9 cellular contexts compared by ENCODE assay signal in genomic region chr17:17305282-17305801, GRCh38. TPM values are rescaled to one million over a fixed set of nuclear protein-coding genes. Genes with fewer than 3 reads are reported as not detected.
DNase-seq lines count a peak whose midpoint lies in the region; ATAC-seq, FAIRE-seq and TF ChIP-seq lines count a peak whose summit lies in the region.
"Had no signal": no experiment of that assay in that cellular context is flagged by ENCODE, and none has a peak within 500 bp of the region (broad histone marks: within the 10 kb centered on the region; RNA-seq: fewer than 3 reads in every experiment).

No MANE protein-coding gene starts in this region.

- H3K4me3 ChIP-seq in OCI-LY1 (ENCODE audit: low read depth, low read length, poor library complexity, severe bottlenecking) = peak overlapping the region; percentile 97
- H3K4me3 ChIP-seq in PC-9 = no peak overlapping the region

- CTCF ChIA-PET in PC-9 (lab: Charles Lee) = interaction anchor here (0.7 kb wide), 1 partner anchor 20 kb away, joined by 4 read pairs; no protein-coding TSS in a partner anchor

- H3K9me2 ChIP-seq in OCI-LY1 (ENCODE audit: low read depth, low read length) (no peaks in the 10 kb centered on the region), PC-9 (ENCODE audit: insufficient read depth) (no peaks in the 10 kb centered on the region)

- peaks cover 2% of the 10 kb centered on the region for H3K36me3 Mint-ChIP-seq in activated T-cell treated with anti-CD3 and anti-CD28 coated beads, Interleukin-2, amount 50 U/mL, for 24 hours (ENCODE audit: low read depth)
- no peaks in the 10 kb centered on the region for H3K36me3 Mint-ChIP-seq in naive B cell

- H3K4me2 ChIP-seq in OCI-LY1 (ENCODE audit: low read length) (peak overlapping the region; percentile 99), PC-9 (no peak overlapping the region)

- intact Hi-C loops in PC-9 (cut with micrococcal nuclease; ENCODE audit: unreplicated experiment) = no loop called here

- H3K27ac Mint-ChIP-seq in activated T-cell treated with anti-CD3 and anti-CD28 coated beads, Interleukin-2, amount 50 U/mL, for 24 hours = peak overlapping the region; percentile 87
- H3K27ac Mint-ChIP-seq in naive B cell = peak overlapping the region in 5 of 6 donors; percentile 24 to 89 (median 78)

- H3K9ac ChIP-seq in OCI-LY1 (ENCODE audit: low read length) = peak overlapping the region; percentile 84

- peak overlapping the region; percentile 72 for H3K4me3 Mint-ChIP-seq in activated T-cell treated with anti-CD3 and anti-CD28 coated beads, Interleukin-2, amount 50 U/mL, for 24 hours
- peak overlapping the region; percentile 64 to 89 (median 80) for H3K4me3 Mint-ChIP-seq in naive B cell

- no peaks in the 10 kb centered on the region for H3K27me3 Mint-ChIP-seq in activated T-cell treated with anti-CD3 and anti-CD28 coated beads, Interleukin-2, amount 50 U/mL, for 24 hours
- H3K27me3 Mint-ChIP-seq in naive B cell = no peaks in the 10 kb centered on the region

- H3K36me3 ChIP-seq in OCI-LY1 (ENCODE audit: insufficient read depth, low read length) = peaks cover 14% of the 10 kb centered on the region
- H3K36me3 ChIP-seq in PC-9 (ENCODE audit: low read depth) = no peaks in the 10 kb centered on the region

- H3K27ac ChIP-seq in OCI-LY1 (ENCODE audit: low read depth, low read length, poor library complexity, severe bottlenecking) (peak overlapping the region; percentile 89), PC-9 (no peak overlapping the region)

- H3K79me2 ChIP-seq in OCI-LY1 (ENCODE audit: insufficient read depth, low read length) (no peaks in the 10 kb centered on the region), PC-9 (ENCODE audit: low read depth) (no peaks in the 10 kb centered on the region)

- TF ChIP-seq CTCF in OCI-LY1 (IDR thresholded peaks at IDR 0.05; ENCODE audit: low read length) (no peak), PC-9 (conservative IDR thresholded peaks at IDR 0.05) (no peak)

- BruUV-seq in PC-9 (replicated peaks; lab: Mats Ljungman, UMichigan) = no TSS peak

- H4K20me1 ChIP-seq in OCI-LY1 (ENCODE audit: insufficient read depth, low read length) (no peaks in the 10 kb centered on the region), PC-9 (ENCODE audit: insufficient read depth) (no peaks in the 10 kb centered on the region)

- no peak for FAIRE-seq in urothelium cell line (lab: Jason Lieb, UNC)
- FAIRE-seq: bronchial epithelial cell had no signal

- H3K9me3 Mint-ChIP-seq in activated T-cell treated with anti-CD3 and anti-CD28 coated beads, Interleukin-2, amount 50 U/mL, for 24 hours = no peaks in the 10 kb centered on the region
- peaks cover 0 to 2% (median 0%) of the 10 kb centered on the region in 7 donors for H3K9me3 Mint-ChIP-seq in naive B cell

- H3K27me3 ChIP-seq in OCI-LY1 (ENCODE audit: insufficient read depth, low read length) (no peaks in the 10 kb centered on the region), PC-9 (ENCODE audit: insufficient read depth, low read depth) (no peaks in the 10 kb centered on the region)

- peak; percentile 71 for ATAC-seq in GM18867 (IDR thresholded peaks at IDR 0.05; ENCODE audit: unreplicated experiment)
- ATAC-seq in HG03045 (IDR thresholded peaks at IDR 0.05; ENCODE audit: unreplicated experiment) = peak; percentile 46
- peak; percentile 78 to 79 for ATAC-seq in naive B cell (ENCODE audit: low read depth in 2 of 2)

- DNase-seq in AG08395 (ENCODE audit: low spot score) (peak; percentile 38), naive B cell (peak; percentile 59), PC-9 (no peak), urothelium cell line (ENCODE audit: low spot score) (no peak)
- peak; percentile 60 for DNase-seq in activated T-cell treated with anti-CD3 and anti-CD28 coated beads, Interleukin-2, amount 50 U/mL, for 24 hours

- H3K4me1 ChIP-seq in OCI-LY1 (ENCODE audit: insufficient read depth, low read length, severe bottlenecking) (peaks cover 44% of the 10 kb centered on the region), PC-9 (replicated peaks; ENCODE audit: insufficient read depth) (peaks cover 6% of the 10 kb centered on the region; the same call in 1 of the 2 replicates)

- peaks cover 6% of the 10 kb centered on the region; the same call in 1 of the 2 replicates for H3F3A ChIP-seq in OCI-LY1 (ENCODE audit: insufficient read depth, low read length)
- peaks cover 13% of the 10 kb centered on the region; the same call in 1 of the 2 replicates for H3F3A ChIP-seq in PC-9 (ENCODE audit: insufficient read depth, low read depth)

- H3K9me3 ChIP-seq in OCI-LY1 (ENCODE audit: low read length) (no peaks in the 10 kb centered on the region), PC-9 (ENCODE audit: insufficient read depth, low read depth) (no peaks in the 10 kb centered on the region)

- peaks cover 36% of the 10 kb centered on the region for H3K4me1 Mint-ChIP-seq in activated T-cell treated with anti-CD3 and anti-CD28 coated beads, Interleukin-2, amount 50 U/mL, for 24 hours (ENCODE audit: low read depth)
- H3K4me1 Mint-ChIP-seq in naive B cell = peaks cover 17 to 36% (median 29%) of the 10 kb centered on the region in 3 donors

- H2AFZ ChIP-seq in OCI-LY1 (ENCODE audit: low read length) (no peak overlapping the region), PC-9 (no peak overlapping the region)

- POLR2A ChIA-PET in PC-9 (lab: Charles Lee; ENCODE audit: unreplicated experiment) = no interaction called here

RNA-seq across cellular contexts. Expression of gene NT5M, which starts 2.2 kb away (rescaled TPM):
- 1 to 10 TPM in 1 of 6 donors, under 1 TPM in 4, not detected in 1; 0.19 to 3.2 (median 0.61) TPM for polyA plus RNA-seq in naive B cell (ENCODE audit: low read depth in 6 of 6)
- 6.2 and 9.6 TPM in 2 replicates for total RNA-seq in PC-9 (2021)

RNA-seq across cellular contexts. Expression of gene COPS3, which starts 24.3 kb away (rescaled TPM):
- polyA plus RNA-seq in naive B cell (ENCODE audit: low read depth in 6 of 6) = 100 to 1,000 TPM in 2 of 6 donors, 10 to 100 TPM in 4; 80.2 to 117 (median 94.2) TPM
- total RNA-seq in PC-9 (2021) = 57.7 and 87.6 TPM in 2 replicates

Comparison
In these comparisons a context has a peak if more than half of its experiments do, and no peak if none do; other contexts are left out.
1. DNase-seq: peak in AG08395 (single experiment), activated T-cell treated with anti-CD3 and anti-CD28 coated beads, Interleukin-2, amount 50 U/mL, for 24 hours (single experiment) and naive B cell (single experiment); none in PC-9 (0 of 2) and urothelium cell line (single experiment).
2. Peak in every context shown above with its lines, with median percentiles within 50 percentile points of each other: ATAC-seq.